In genomic region chr19:45676851-45677263, GRCh38 we compare ENCODE assay signal across 8 cellular contexts. TPM values are rescaled to one million over a fixed set of nuclear protein-coding genes. Genes with fewer than 3 reads are reported as not detected.
DNase-seq lines count a peak whose midpoint lies in the region; FAIRE-seq and TF ChIP-seq lines count a peak whose summit lies in the region.

No MANE protein-coding gene starts in this region.

- no peak for FAIRE-seq in HTR-8/SVneo (lab: Jason Lieb, UNC)

- CTCF ChIA-PET in BJ (lab: Yijun Ruan, JAX) (interaction anchor here (0.9 to 4.5 kb wide), 4 partner anchors 16 to 38 kb away, joined by 3 to 19 read pairs (median 4); partner anchors contain the start of genes EML2 and QPCTL), HEK293T (lab: Yijun Ruan, JAX) (interaction anchor here (0.8 kb wide), 1 partner anchor 85 kb away, joined by 3 read pairs; no protein-coding TSS in a partner anchor)

- DNase-seq in BJ (ENCODE audit: low read depth) (no peak), HT-29 (ENCODE audit: low spot score) (peak; percentile 47), HEK293T (ENCODE audit: extremely low spot score) (no peak), COLO668 (lab: John Stamatoyannopoulos, UW; ENCODE audit: unreplicated experiment) (no peak), HTR-8/SVneo (ENCODE audit: insufficient read length, low spot score) (no peak)
- peak; percentile 28 for DNase-seq in activated gamma-delta T cell treated with anti-CD3 and anti-CD28 coated beads, Interleukin-2, amount 50 U/mL, for 16 hours (ENCODE audit: low read depth)
- peak; percentile 66 for DNase-seq in stimulated activated CD8-positive, alpha-beta memory T cell treated with anti-CD3 and anti-CD28 coated beads, Interleukin-4, amount 100 ng/mL, for 48 hours

- POLR2A ChIA-PET in BJ (lab: Charles Lee) = no interaction called here
- POLR2A ChIA-PET in HEK293T (lab: Yijun Ruan, JAX) = interaction anchor here (0.8 to 7.9 kb wide), 5 partner anchors 9 to 92 kb away, joined by 3 to 64 read pairs (median 4); partner anchors contain the start of genes GIPR, QPCTL, SIX5 and SNRPD2

- no peak for TF ChIP-seq CTCF in BJ (IDR thresholded peaks at IDR 0.05; ENCODE audit: insufficient read depth, low read depth, low read length)

- no peaks in the 10 kb centered on the region for H3K9me3 ChIP-seq in iPS-18c (ENCODE audit: control insufficient read depth, insufficient read depth, low read length)

- no peaks in the 10 kb centered on the region for H3K27me3 ChIP-seq in BJ (ENCODE audit: control insufficient read depth, insufficient read depth, low read length)

- H3K4me3 ChIP-seq in BJ (ENCODE audit: low read depth, low read length) (peak overlapping the region; percentile 29), iPS-18c (ENCODE audit: insufficient read depth, low read depth, low read length) (peak overlapping the region; percentile 67)

- H3K36me3 ChIP-seq in BJ (ENCODE audit: control insufficient read depth, insufficient read depth, low read length) = no peaks in the 10 kb centered on the region

TF ChIP-seq in HEK293T, 16 proteins besides CTCF, POLR2A, EP300 and RAD21:
- TF ChIP-seq ZNF384 (IDR thresholded peaks at IDR 0.05) (no peak), PKNOX1 (IDR thresholded peaks at IDR 0.05) (no peak), HDGF (IDR thresholded peaks at IDR 0.05; ENCODE audit: borderline replicate concordance) (no peak), SUZ12 (IDR thresholded peaks at IDR 0.05) (no peak), SP1 (IDR thresholded peaks at IDR 0.05) (no peak), ELF4 (IDR thresholded peaks at IDR 0.05) (no peak), NFRKB (IDR thresholded peaks at IDR 0.05) (no peak), FOXM1 (IDR thresholded peaks at IDR 0.05; ENCODE audit: borderline replicate concordance) (no peak), BHLHE40 (IDR thresholded peaks at IDR 0.05; ENCODE audit: borderline replicate concordance) (no peak), L3MBTL2 (conservative IDR thresholded peaks at IDR 0.05) (no peak), LEF1 (IDR thresholded peaks at IDR 0.05; ENCODE audit: borderline replicate concordance) (no peak), FOXA1 (IDR thresholded peaks at IDR 0.05) (no peak), ARNT (IDR thresholded peaks at IDR 0.05) (no peak), TARDBP (IDR thresholded peaks at IDR 0.05) (no peak), FOXK2 (IDR thresholded peaks at IDR 0.05) (no peak), CTBP1 (IDR thresholded peaks at IDR 0.05; ENCODE audit: borderline replicate concordance) (no peak)
TF ChIP-seq in HEK293T: peak in this region for 0.

RNA-seq across cellular contexts. Expression of gene GIPR, which starts 8.8 kb away (rescaled TPM):
- polyA plus RNA-seq in BJ (2011; rRNA removed) = 0.54 and 1.1 TPM in 2 replicates
- polyA minus RNA-seq in BJ (2011; rRNA and poly(A)+ RNA removed) = 1.5 and 1.8 TPM in 2 replicates
- total RNA-seq in HT-29 (2014; rRNA removed; shearing (Covaris generic)) = 4.3 and 5.1 TPM in 2 replicates

RNA-seq across cellular contexts. Expression of gene SNRPD2, which starts 14.9 kb away (rescaled TPM):
- polyA plus RNA-seq in BJ (2011; rRNA removed) = 518 and 777 TPM in 2 replicates
- polyA minus RNA-seq in BJ (2011; rRNA and poly(A)+ RNA removed) = 49.9 and 112 TPM in 2 replicates
- total RNA-seq in HT-29 (2014; rRNA removed; shearing (Covaris generic)) = 802 and 867 TPM in 2 replicates

RNA-seq across cellular contexts. Expression of gene QPCTL, which starts 15.6 kb away (rescaled TPM):
- polyA plus RNA-seq in BJ (2011; rRNA removed) = 12.6 and 16.8 TPM in 2 replicates
- 12.7 and 16.2 TPM in 2 replicates for polyA minus RNA-seq in BJ (2011; rRNA and poly(A)+ RNA removed)
- total RNA-seq in HT-29 (2014; rRNA removed; shearing (Covaris generic)) = 34.7 and 36.4 TPM in 2 replicates

RNA-seq across cellular contexts. Expression of gene EML2, which starts 37.7 kb away (rescaled TPM):
- polyA plus RNA-seq in BJ (2011; rRNA removed) = 20.2 and 30.4 TPM in 2 replicates
- polyA minus RNA-seq in BJ (2011; rRNA and poly(A)+ RNA removed) = 25.3 and 40.9 TPM in 2 replicates
- 38.2 and 39.5 TPM in 2 replicates for total RNA-seq in HT-29 (2014; rRNA removed; shearing (Covaris generic))

RNA-seq across cellular contexts. Expression of gene FBXO46, which starts 53.8 kb away (rescaled TPM):
- polyA plus RNA-seq in BJ (2011; rRNA removed) = 2.0 and 2.3 TPM in 2 replicates
- 1.0 and 2.4 TPM in 2 replicates for polyA minus RNA-seq in BJ (2011; rRNA and poly(A)+ RNA removed)
- total RNA-seq in HT-29 (2014; rRNA removed; shearing (Covaris generic)) = 44.4 and 57.6 TPM in 2 replicates

Comparison
In these comparisons a context has a peak if more than half of its experiments do, and no peak if none do; other contexts are left out.
1. DNase-seq: peak in HT-29 (single experiment), activated gamma-delta T cell treated with anti-CD3 and anti-CD28 coated beads, Interleukin-2, amount 50 U/mL, for 16 hours (single experiment) and stimulated activated CD8-positive, alpha-beta memory T cell treated with anti-CD3 and anti-CD28 coated beads, Interleukin-4, amount 100 ng/mL, for 48 hours (single experiment); none in BJ (single experiment), HEK293T (single experiment), COLO668 (single experiment) and HTR-8/SVneo (single experiment).